ENCODE assay signal across 16 cellular contexts in genomic region chr6:157723376-157723775, GRCh38.
A peak's percentile ranks its signal among the peaks of the same experiment; 100 is the strongest.
DNase-seq lines count a peak whose midpoint lies in the region; ATAC-seq, FAIRE-seq and TF ChIP-seq lines count a peak whose summit lies in the region.
"Had no signal": no experiment of that assay in that cellular context is flagged by ENCODE, and none has a peak within 500 bp of the region (broad histone marks: within the 10 kb centered on the region; RNA-seq: fewer than 3 reads in every experiment).

No MANE protein-coding gene starts in this region.

- peaks cover 25% of the 10 kb centered on the region for H3K4me1 Mint-ChIP-seq in nephron progenitor cell
- H3K4me1 Mint-ChIP-seq: CD4-positive, CD25-positive, alpha-beta regulatory T cell had no signal

- no peaks in the 10 kb centered on the region for H3K9me3 ChIP-seq in GM23248 (ENCODE audit: low read depth)
- no peaks in the 10 kb centered on the region for H3K9me3 ChIP-seq in PC-9 (ENCODE audit: insufficient read depth, low read depth)
- H3K9me3 ChIP-seq in HepG2 (ENCODE audit: low read length), result no peaks in the 10 kb centered on the region

- H3K9me2 ChIP-seq in GM23248 (ENCODE audit: insufficient read depth) (no peaks in the 10 kb centered on the region), PC-9 (ENCODE audit: insufficient read depth) (no peaks in the 10 kb centered on the region)

- H3K27ac Mint-ChIP-seq in nephron progenitor cell, result no peak overlapping the region
- H3K27ac Mint-ChIP-seq: CD4-positive, CD25-positive, alpha-beta regulatory T cell; GM23338 had no signal

- no peak for FAIRE-seq in HepG2 (lab: Jason Lieb, UNC)
- FAIRE-seq: GM12878 had no signal

- no peaks in the 10 kb centered on the region for H3K36me3 ChIP-seq in GM23248 (ENCODE audit: low read depth)
- H3K36me3 ChIP-seq in PC-9 (ENCODE audit: low read depth), result no peaks in the 10 kb centered on the region
- no peaks in the 10 kb centered on the region for H3K36me3 ChIP-seq in HepG2 (replicated peaks in 1 of 2; ENCODE audit: control insufficient read depth in 1 of 2, insufficient read depth in 2 of 2, low read length in 2 of 2)
- H3K36me3 ChIP-seq: BLaER1 had no signal

- H3K36me3 Mint-ChIP-seq in nephron progenitor cell (ENCODE audit: low read depth), result peaks cover 19% of the 10 kb centered on the region
- H3K36me3 Mint-ChIP-seq: CD4-positive, CD25-positive, alpha-beta regulatory T cell had no signal

- TF ChIP-seq EP300 in HepG2 (IDR thresholded peaks at IDR 0.05; ENCODE audit: low read depth in 2 of 2, low read length in 2 of 2) (no peak), HepG2 (CRISPR knock-in tag; IDR thresholded peaks at IDR 0.05; ENCODE audit: borderline replicate concordance) (no peak)

- peaks cover 31% of the 10 kb centered on the region for H3K9me3 Mint-ChIP-seq in nephron progenitor cell

- H3F3A ChIP-seq in GM23248 (ENCODE audit: insufficient read depth), result 0 out of 2 replicates have a peak, but pooled peaks cover 7% of the 10 kb centered on the region
- H3F3A ChIP-seq in PC-9 (ENCODE audit: insufficient read depth, low read depth), result no peaks in the 10 kb centered on the region

- H3K9ac ChIP-seq in GM23248 (no peak overlapping the region), HepG2 (ENCODE audit: insufficient read depth, low read depth, low read length) (no peak overlapping the region)
- H3K9ac ChIP-seq: BLaER1 had no signal

- no peaks in the 10 kb centered on the region for H3K79me2 ChIP-seq in GM23248 (ENCODE audit: insufficient read depth)
- no peaks in the 10 kb centered on the region for H3K79me2 ChIP-seq in PC-9 (ENCODE audit: low read depth)
- no peaks in the 10 kb centered on the region for H3K79me2 ChIP-seq in HepG2 (ENCODE audit: insufficient read depth, low read length)

- no peaks in the 10 kb centered on the region for H3K27me3 ChIP-seq in GM23248 (replicated peaks; ENCODE audit: insufficient read depth)
- no peaks in the 10 kb centered on the region for H3K27me3 ChIP-seq in PC-9 (ENCODE audit: insufficient read depth, low read depth)
- 0 out of 5 replicates have a peak, but pooled peaks cover 0 to 2% of the 10 kb centered on the region in 2 experiments for H3K27me3 ChIP-seq in HepG2 (ENCODE audit: control insufficient read depth in 1 of 2, insufficient read depth in 2 of 2, low read length in 2 of 2)
- H3K27me3 ChIP-seq: BLaER1 had no signal

- TF ChIP-seq CTCF in nephron progenitor cell (IDR thresholded peaks at IDR 0.05) (no peak), PC-9 (conservative IDR thresholded peaks at IDR 0.05) (no peak), HepG2 (CRISPR knock-in tag; IDR thresholded peaks at IDR 0.05) (no peak)

- intact Hi-C loops in PC-9 (cut with micrococcal nuclease; ENCODE audit: unreplicated experiment), result no loop called here
- intact Hi-C loops in HepG2 (cut with micrococcal nuclease; ENCODE audit: unreplicated experiment), result no loop called here

- H3K27ac ChIP-seq in GM23248, result no peak overlapping the region
- no peak overlapping the region for H3K27ac ChIP-seq in PC-9
- H3K27ac ChIP-seq in HepG2 (ENCODE audit: extremely low read length, insufficient read depth, low read length), result no peak overlapping the region
- H3K27ac ChIP-seq: BLaER1 had no signal

- CTCF ChIA-PET in PC-9 (lab: Charles Lee) (no interaction called here), HepG2 (lab: Yijun Ruan, JAX; ENCODE audit: low intra/inter-chr PET ratio, low total read pairs) (no interaction called here)

- POLR2A ChIA-PET in PC-9 (lab: Charles Lee; ENCODE audit: unreplicated experiment), result interaction anchor here (0.7 kb wide), 1 partner anchor 32 kb away, joined by 3 read pairs; no protein-coding TSS in a partner anchor
- POLR2A ChIA-PET in HepG2 (lab: Yijun Ruan, JAX), result interaction anchor here (2.1 kb wide), 1 partner anchor 10 kb away, joined by 9 read pairs; no protein-coding TSS in a partner anchor

- no TSS peak for BruUV-seq in PC-9 (replicated peaks; lab: Mats Ljungman, UMichigan)
- no TSS peak for BruUV-seq in HepG2 (replicated peaks; lab: Mats Ljungman, UMichigan)

- H2AFZ ChIP-seq in GM23248 (peak overlapping the region; percentile 47; the same call in 1 of the 2 replicates), PC-9 (no peak overlapping the region), HepG2 (ENCODE audit: low read length) (no peak overlapping the region)
- H2AFZ ChIP-seq: GM23338 had no signal

- H3K4me3 ChIP-seq in GM23248 (no peak overlapping the region), PC-9 (no peak overlapping the region), HepG2 (replicated peaks in 1 of 3; ENCODE audit: insufficient read depth in 1 of 3, low read depth in 2 of 3, low read length in 3 of 3) (no peak overlapping the region)
- H3K4me3 ChIP-seq: BLaER1, GM12878, GM23338 had no signal

- peaks cover 5% of the 10 kb centered on the region for H3K27me3 Mint-ChIP-seq in nephron progenitor cell (ENCODE audit: low read depth, poor library complexity)

- no peak for TF ChIP-seq POLR2A in HepG2 (IDR thresholded peaks at IDR 0.05; ENCODE audit: insufficient read depth in 1 of 2, low read depth in 2 of 2, low read length in 2 of 2)

- no peak for TF ChIP-seq RAD21 in HepG2 (CRISPR knock-in tag; IDR thresholded peaks at IDR 0.05)

- in situ Hi-C loops in GM23248 (cut with MboI), result no loop called here
- in situ Hi-C loops in HepG2 (cut with HindIII; ENCODE audit: extremely low pct_ligation_motif_present, low pct_unique_long_range_greater_than_20kb), result no loop called here

- ATAC-seq in HG02588 (IDR thresholded peaks at IDR 0.05; ENCODE audit: unreplicated experiment) (no peak), HepG2 (no peak)
- ATAC-seq: GM12878, GM23338 had no signal

- H3K4me3 Mint-ChIP-seq in nephron progenitor cell, result peak overlapping the region; percentile 0
- H3K4me3 Mint-ChIP-seq: CD4-positive, CD25-positive, alpha-beta regulatory T cell; GM23338 had no signal

- 22 to 23% methylated on average over 4 of the region's 4 CpGs for WGBS in GM23248 (ENCODE audit: low coverage in 1 of 2, low lambda C conversion rate in 2 of 2, missing lambda C conversion rate in 2 of 2), 2 experiments
- WGBS in HepG2 (ENCODE audit: low lambda C conversion rate), result 78% methylated on average over 4 of the region's 4 CpGs

- no peak for DNase-seq in GM23248
- DNase-seq in astrocyte of the hippocampus (ENCODE audit: low read depth, low spot score), result peak; percentile 12
- DNase-seq in fibroblast of peridontal ligament (ENCODE audit: extremely low read depth), result peak; percentile 35
- no peak for DNase-seq in nephron progenitor cell
- DNase-seq in PC-9, result no peak
- DNase-seq in NCI-H187 treated with DMSO at 0.1 percent for 48 hours (lab: John Stamatoyannopoulos, UW), result no peak
- DNase-seq in HepG2 (ENCODE audit: low spot score), result no peak
- DNase-seq: 8988T; AML-193; CD4-positive, CD25-positive, alpha-beta regulatory T cell; DMS53; H7 had no signal

- H3K4me1 ChIP-seq in GM23248 (ENCODE audit: insufficient read depth), result 0 out of 2 replicates have a peak, but pooled peaks cover 5% of the 10 kb centered on the region
- no peaks in the 10 kb centered on the region for H3K4me1 ChIP-seq in PC-9 (replicated peaks; ENCODE audit: insufficient read depth)
- H3K4me1 ChIP-seq in HepG2 (ENCODE audit: insufficient read depth, low read length), result peaks cover 51% of the 10 kb centered on the region
- H3K4me1 ChIP-seq: BLaER1 had no signal

- H4K20me1 ChIP-seq in GM23248 (ENCODE audit: insufficient read depth) (no peaks in the 10 kb centered on the region), PC-9 (ENCODE audit: insufficient read depth) (no peaks in the 10 kb centered on the region), HepG2 (ENCODE audit: insufficient read depth, low read length) (no peaks in the 10 kb centered on the region)
- H4K20me1 ChIP-seq: BLaER1 had no signal

- H3K4me2 ChIP-seq in GM23248 (ENCODE audit: unreplicated experiment) (no peak overlapping the region), PC-9 (no peak overlapping the region), HepG2 (ENCODE audit: low read depth, low read length) (no peak overlapping the region)
- H3K4me2 ChIP-seq: BLaER1, GM23338 had no signal

TF ChIP-seq in HepG2, 621 proteins besides CTCF, POLR2A, EP300 and RAD21:
- TF ChIP-seq CREM (IDR thresholded peaks at IDR 0.05) (no peak), CREM (CRISPR knock-in tag; IDR thresholded peaks at IDR 0.05) (no peak), GFI1 (CRISPR knock-in tag; IDR thresholded peaks at IDR 0.05; ENCODE audit: borderline replicate concordance) (no peak), CEBPB (IDR thresholded peaks at IDR 0.05; ENCODE audit: borderline replicate concordance, low read depth, low read length) (no peak), LBX2 (CRISPR knock-in tag; IDR thresholded peaks at IDR 0.05; ENCODE audit: borderline replicate concordance) (no peak), ZNF883 (CRISPR knock-in tag; IDR thresholded peaks at IDR 0.05; ENCODE audit: not compliant biosample characterization) (no peak), TFE3 (CRISPR knock-in tag; IDR thresholded peaks at IDR 0.05) (no peak), MAX (IDR thresholded peaks at IDR 0.05) (no peak), TOPORS (CRISPR knock-in tag; IDR thresholded peaks at IDR 0.05) (no peak)

Comparison
In these comparisons a context has a peak if more than half of its experiments do, and no peak if none do; other contexts are left out.
1. DNase-seq: peak in astrocyte of the hippocampus (single experiment) and fibroblast of peridontal ligament (single experiment); none in GM23248 (single experiment), nephron progenitor cell (single experiment), PC-9 (0 of 2), NCI-H187 treated with DMSO at 0.1 percent for 48 hours (single experiment) and HepG2 (single experiment).